Comparison of ENCODE assay signal across 17 cellular contexts in genomic region chr20:46175127-46175494, GRCh38. TPM values are rescaled to one million over a fixed set of nuclear protein-coding genes. Genes with fewer than 3 reads are reported as not detected.
DNase-seq lines count a peak whose midpoint lies in the region; ATAC-seq and TF ChIP-seq lines count a peak whose summit lies in the region.
"Had no signal": no experiment of that assay in that cellular context is flagged by ENCODE, and none has a peak within 500 bp of the region (broad histone marks: within the 10 kb centered on the region; RNA-seq: fewer than 3 reads in every experiment).

No MANE protein-coding gene starts in this region.

- no peaks in the 10 kb centered on the region for H3K4me1 ChIP-seq in iPS-15b (ENCODE audit: control insufficient read depth, insufficient read depth, low read length)
- peaks cover 0 to 9% of the 10 kb centered on the region in 2 donors for H3K4me1 ChIP-seq in left lung

- TF ChIP-seq CTCF in WTC11 (IDR thresholded peaks at IDR 0.05) (no peak), type B pancreatic cell (conservative IDR thresholded peaks at IDR 0.05) (no peak), left lung (IDR thresholded peaks at IDR 0.05) (no peak)

- POLR2A ChIA-PET in WTC11 (lab: Charles Lee) = interaction anchor here (1.4 kb wide), 1 partner anchor 24 kb away, joined by 4 read pairs; no protein-coding TSS in a partner anchor

- H3K9ac ChIP-seq in iPS-15b (ENCODE audit: low read depth, low read length) = no peak overlapping the region
- H3K9ac ChIP-seq: KMS-11 had no signal

- DNase-seq in H7 (no peak), WTC11 (ENCODE audit: low spot score) (no peak), type B pancreatic cell (ENCODE audit: extremely low spot score, unreplicated experiment) (no peak), COLO668 (lab: John Stamatoyannopoulos, UW; ENCODE audit: unreplicated experiment) (no peak), left lung (no peak)
- DNase-seq: DMS79 treated with DMSO at 0.1 percent for 48 hours, NCI-H2107, NCI-H345, NCI-H69 had no signal

- H3K27me3 ChIP-seq in H7 (ENCODE audit: control insufficient read depth, insufficient read depth, low read length) (peaks cover 35% of the 10 kb centered on the region), iPS-15b (ENCODE audit: control insufficient read depth, insufficient read depth, low read length) (peaks cover 53% of the 10 kb centered on the region), left lung (peaks cover 33 to 94% of the 10 kb centered on the region in 2 donors)

- H3K27ac ChIP-seq in left lung = no peak overlapping the region
- H3K27ac ChIP-seq: KMS-11, SK-N-MC had no signal

- CTCF ChIA-PET in WTC11 (lab: Charles Lee) = interaction anchor here (0.7 to 6.9 kb wide), 27 partner anchors 9 to 189 kb away, joined by 3 to 72 read pairs (median 6); no protein-coding TSS in a partner anchor

- H3K9me3 ChIP-seq in iPS-15b (ENCODE audit: control insufficient read depth, insufficient read depth, low read length) (no peaks in the 10 kb centered on the region), left lung (no peaks in the 10 kb centered on the region)
- H3K9me3 ChIP-seq: BE2C had no signal

- intact Hi-C loops in left lung (cut with DNase I) = no loop called here

- H3K36me3 ChIP-seq in H7 (replicated peaks; ENCODE audit: control insufficient read depth, insufficient read depth, low read length) (no peaks in the 10 kb centered on the region), iPS-15b (ENCODE audit: control insufficient read depth, insufficient read depth, low read length) (no peaks in the 10 kb centered on the region), left lung (no peaks in the 10 kb centered on the region)
- H3K36me3 ChIP-seq: BE2C had no signal

- H3K36me3 Mint-ChIP-seq in WTC11 = no peaks in the 10 kb centered on the region
- no peaks in the 10 kb centered on the region for H3K36me3 Mint-ChIP-seq in type B pancreatic cell
- H3K36me3 Mint-ChIP-seq: CD8-positive, alpha-beta T cell had no signal

- no peak for ATAC-seq in WTC11
- ATAC-seq in HG03108 (IDR thresholded peaks at IDR 0.05; ENCODE audit: unreplicated experiment) = no peak
- no peak for ATAC-seq in left lung

- H3K27ac Mint-ChIP-seq in WTC11 (no peak overlapping the region), type B pancreatic cell (no peak overlapping the region)
- H3K27ac Mint-ChIP-seq: CD8-positive, alpha-beta T cell had no signal

- peak overlapping the region; percentile 62 for H3K4me3 Mint-ChIP-seq in WTC11
- peak overlapping the region; percentile 34 for H3K4me3 Mint-ChIP-seq in type B pancreatic cell
- H3K4me3 Mint-ChIP-seq: CD8-positive, alpha-beta T cell had no signal

- H3K27me3 Mint-ChIP-seq in WTC11 (ENCODE audit: low read depth) (peaks cover 54% of the 10 kb centered on the region), type B pancreatic cell (peaks cover 80% of the 10 kb centered on the region)

- H3K4me1 Mint-ChIP-seq in WTC11 (no peaks in the 10 kb centered on the region), type B pancreatic cell (ENCODE audit: unreplicated experiment) (peaks cover 10% of the 10 kb centered on the region)

- peak overlapping the region; percentile 22 for H3K4me3 ChIP-seq in H7 (ENCODE audit: insufficient read depth, low read depth, low read length)
- peak overlapping the region; percentile 37 for H3K4me3 ChIP-seq in iPS-15b (ENCODE audit: low read depth, low read length)
- no peak overlapping the region for H3K4me3 ChIP-seq in left lung
- H3K4me3 ChIP-seq: SK-N-MC had no signal

- no peaks in the 10 kb centered on the region for H3K9me3 Mint-ChIP-seq in WTC11
- H3K9me3 Mint-ChIP-seq in type B pancreatic cell = no peaks in the 10 kb centered on the region
- H3K9me3 Mint-ChIP-seq: CD8-positive, alpha-beta T cell had no signal

TF ChIP-seq in WTC11, 78 proteins besides CTCF, POLR2A, EP300 and RAD21:
- TF ChIP-seq ZNF232 (CRISPR knock-in tag; IDR thresholded peaks at IDR 0.05) (no peak), GTF2I (CRISPR knock-in tag; conservative IDR thresholded peaks at IDR 0.05) (peak; percentile 93)

RNA-seq across cellular contexts. Expression of gene CD40, which starts 57.0 kb away (rescaled TPM):
- total RNA-seq in H7 (2014; rRNA removed; shearing (Covaris generic)) = 8.2 and 8.8 TPM in 2 replicates
- total RNA-seq in WTC11 (2021) (12.9 to 15.3 TPM (median 14.8 TPM) in 3 replicates), type B pancreatic cell (ENCODE audit: low replicate concordance) (0.40 and 1.5 TPM in 2 replicates), left lung (10 to 100 TPM; 22.3 to 27.6 TPM)
- total RNA-seq: HT1080, M059J had no signal

Comparison
In these comparisons a context has a peak if more than half of its experiments do, and no peak if none do; other contexts are left out.
1. H3K4me3 ChIP-seq: peak in H7 (single experiment) and iPS-15b (single experiment); none in left lung (0 of 2).